1 cellular context compared by ENCODE assay signal in the genomic region with DNA sequence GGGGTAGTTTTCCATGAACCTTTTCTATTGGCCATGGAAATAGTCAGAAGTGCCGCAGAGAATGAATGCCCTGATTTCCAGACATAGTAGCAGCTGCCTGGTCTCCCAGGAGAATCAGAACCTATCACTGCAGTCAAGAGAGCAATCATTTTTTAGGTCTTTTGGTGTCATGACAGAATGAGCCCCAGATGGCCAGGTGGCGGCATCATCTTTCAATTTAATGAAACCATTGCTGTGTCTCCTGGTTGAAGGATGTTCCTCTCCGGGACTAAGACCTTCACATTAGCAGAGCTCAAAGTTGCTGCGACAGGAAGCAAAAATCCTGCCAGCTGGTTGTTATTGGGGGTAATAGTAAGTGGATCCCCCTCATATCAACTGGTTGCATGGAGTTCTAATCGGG.
A peak's percentile ranks its signal among the peaks of the same experiment; 100 is the strongest.
TF ChIP-seq lines count a peak whose summit lies in the region.

No MANE protein-coding gene starts in this region.

TF ChIP-seq in HepG2, 621 proteins besides CTCF, POLR2A, EP300 and RAD21:
- TF ChIP-seq KMT2A (CRISPR knock-in tag; IDR thresholded peaks at IDR 0.05): no peak
- TF ChIP-seq HNRNPH1 (optimal IDR thresholded peaks at IDR 0.05; ENCODE audit: low read depth, low read length): no peak
- TF ChIP-seq STAG1 (CRISPR knock-in tag; IDR thresholded peaks at IDR 0.05): peak; percentile 20
